ENCODE assay signal across 13 cellular contexts in the genomic region with DNA sequence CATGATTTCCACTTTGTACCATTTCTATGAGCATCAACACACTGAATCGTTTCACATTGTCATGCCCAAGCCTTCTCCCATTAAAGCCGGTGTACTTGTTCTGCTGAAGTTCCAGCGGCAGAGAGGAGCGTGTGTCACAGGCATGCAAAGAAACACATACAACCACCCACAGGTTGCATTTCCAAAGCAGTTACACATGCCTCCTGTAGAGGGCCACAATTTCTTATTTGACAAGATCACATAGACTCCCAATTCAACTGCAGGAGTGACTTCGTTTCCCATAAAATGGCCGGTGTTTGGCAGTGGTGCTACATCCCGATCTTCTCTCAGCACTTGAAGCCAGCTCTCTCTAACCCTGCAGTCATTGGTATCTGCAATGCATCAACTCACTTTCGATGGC.
DNase-seq lines count a peak whose midpoint lies in the region; ATAC-seq and TF ChIP-seq lines count a peak whose summit lies in the region.
"Had no signal": no experiment of that assay in that cellular context is flagged by ENCODE, and none has a peak within 500 bp of the region (broad histone marks: within the 10 kb centered on the region; RNA-seq: fewer than 3 reads in every experiment).

No MANE protein-coding gene starts in this region.

- H3K27ac Mint-ChIP-seq in mesothelial cell of epicardium = no peak overlapping the region
- H3K27ac Mint-ChIP-seq in stimulated activated effector memory CD8-positive, alpha-beta T cell treated with anti-CD3 and anti-CD28 coated beads, Interleukin-12 subunit alpha, Interleukin-12 subunit beta, amount 100 ng/mL, for 72 hours = no peak overlapping the region
- H3K27ac Mint-ChIP-seq: activated naive CD4-positive, alpha-beta T cell treated with anti-CD3 and anti-CD28 coated beads, Interleukin-2, amount 50 U/mL, for 72 hours; IgD-negative memory B cell had no signal

- H3K27me3 Mint-ChIP-seq in mesothelial cell of epicardium (ENCODE audit: low read depth) = no peaks in the 10 kb centered on the region
- H3K27me3 Mint-ChIP-seq: IgD-negative memory B cell had no signal

- no peaks in the 10 kb centered on the region for H3K9me3 ChIP-seq in RWPE2 (ENCODE audit: severe bottlenecking)
- H3K9me3 ChIP-seq: colonic mucosa, right lobe of liver, thyroid gland had no signal

- no peaks in the 10 kb centered on the region for H3K36me3 ChIP-seq in RWPE2 (ENCODE audit: low read depth)
- H3K36me3 ChIP-seq: colonic mucosa, right lobe of liver, thyroid gland had no signal

- H3K27me3 ChIP-seq in RWPE2 (ENCODE audit: insufficient read depth, poor library complexity, severe bottlenecking) = no peaks in the 10 kb centered on the region
- H3K27me3 ChIP-seq: colonic mucosa, right lobe of liver, thyroid gland had no signal

- ATAC-seq in RWPE2 (ENCODE audit: low read depth) (no peak), GM21447 (IDR thresholded peaks at IDR 0.05; ENCODE audit: unreplicated experiment) (no peak)
- ATAC-seq in stimulated activated effector memory CD8-positive, alpha-beta T cell treated with anti-CD3 and anti-CD28 coated beads, Interleukin-12 subunit alpha, Interleukin-12 subunit beta, amount 100 ng/mL, for 72 hours = no peak
- ATAC-seq: activated naive CD4-positive, alpha-beta T cell treated with anti-CD3 and anti-CD28 coated beads, Interleukin-2, amount 50 U/mL, for 72 hours; right lobe of liver had no signal

- no peak overlapping the region for H3K4me3 ChIP-seq in RWPE2 (ENCODE audit: severe bottlenecking)
- H3K4me3 ChIP-seq: colonic mucosa, right lobe of liver, thyroid gland had no signal

- no peaks in the 10 kb centered on the region for H3K4me1 Mint-ChIP-seq in mesothelial cell of epicardium
- no peaks in the 10 kb centered on the region for H3K4me1 Mint-ChIP-seq in stimulated activated effector memory CD8-positive, alpha-beta T cell treated with anti-CD3 and anti-CD28 coated beads, Interleukin-12 subunit alpha, Interleukin-12 subunit beta, amount 100 ng/mL, for 72 hours
- H3K4me1 Mint-ChIP-seq: IgD-negative memory B cell had no signal

- DNase-seq in G401 (ENCODE audit: low spot score) (peak; percentile 0), M059J (ENCODE audit: low read depth) (peak; percentile 0), RWPE2 (ENCODE audit: low spot score) (no peak), mesothelial cell of epicardium (ENCODE audit: low spot score in 2 of 2, unreplicated experiment in 2 of 2) (no peak), glomerular visceral epithelial cell (ENCODE audit: extremely low spot score) (no peak)
- no peak for DNase-seq in stimulated activated effector memory CD8-positive, alpha-beta T cell treated with anti-CD3 and anti-CD28 coated beads, Interleukin-12 subunit alpha, Interleukin-12 subunit beta, amount 100 ng/mL, for 72 hours (ENCODE audit: low spot score in 2 of 2)
- DNase-seq: activated CD4-positive, alpha-beta T cell treated with anti-CD3 and anti-CD28 coated beads, Interleukin-2, amount 50 U/mL, for 4 hours; colonic mucosa; right lobe of liver; thyroid gland had no signal

- no peaks in the 10 kb centered on the region for H3K36me3 Mint-ChIP-seq in mesothelial cell of epicardium
- no peaks in the 10 kb centered on the region for H3K36me3 Mint-ChIP-seq in stimulated activated effector memory CD8-positive, alpha-beta T cell treated with anti-CD3 and anti-CD28 coated beads, Interleukin-12 subunit alpha, Interleukin-12 subunit beta, amount 100 ng/mL, for 72 hours
- H3K36me3 Mint-ChIP-seq: activated naive CD4-positive, alpha-beta T cell treated with anti-CD3 and anti-CD28 coated beads, Interleukin-2, amount 50 U/mL, for 72 hours; IgD-negative memory B cell had no signal

- peaks cover 19% of the 10 kb centered on the region for H3K9me3 Mint-ChIP-seq in mesothelial cell of epicardium
- peaks cover 11% of the 10 kb centered on the region for H3K9me3 Mint-ChIP-seq in stimulated activated effector memory CD8-positive, alpha-beta T cell treated with anti-CD3 and anti-CD28 coated beads, Interleukin-12 subunit alpha, Interleukin-12 subunit beta, amount 100 ng/mL, for 72 hours

- in situ Hi-C loops in G401 (cut with HindIII; ENCODE audit: low sequenced_read_pairs) = no loop called here

- TF ChIP-seq CTCF in RWPE2 (IDR thresholded peaks at IDR 0.05; ENCODE audit: poor library complexity, severe bottlenecking) (peak; percentile 9), mesothelial cell of epicardium (IDR thresholded peaks at IDR 0.05; ENCODE audit: unreplicated experiment) (peak; percentile 23)

- H3K4me1 ChIP-seq in RWPE2 (ENCODE audit: insufficient read depth, poor library complexity, severe bottlenecking) = no peaks in the 10 kb centered on the region
- H3K4me1 ChIP-seq: colonic mucosa, right lobe of liver, thyroid gland had no signal

- no peak overlapping the region for H3K4me3 Mint-ChIP-seq in mesothelial cell of epicardium
- H3K4me3 Mint-ChIP-seq in stimulated activated effector memory CD8-positive, alpha-beta T cell treated with anti-CD3 and anti-CD28 coated beads, Interleukin-12 subunit alpha, Interleukin-12 subunit beta, amount 100 ng/mL, for 72 hours = no peak overlapping the region
- H3K4me3 Mint-ChIP-seq: IgD-negative memory B cell had no signal

- H3K27ac ChIP-seq in RWPE2 (ENCODE audit: poor library complexity, severe bottlenecking) = no peak overlapping the region
- H3K27ac ChIP-seq: colonic mucosa, right lobe of liver, thyroid gland had no signal

Comparison
In these comparisons a context has a peak if more than half of its experiments do, and no peak if none do; other contexts are left out.
1. DNase-seq: peak in G401 (single experiment) and M059J (single experiment); none in RWPE2 (single experiment), mesothelial cell of epicardium (0 of 2), stimulated activated effector memory CD8-positive, alpha-beta T cell treated with anti-CD3 and anti-CD28 coated beads, Interleukin-12 subunit alpha, Interleukin-12 subunit beta, amount 100 ng/mL, for 72 hours (0 of 2) and glomerular visceral epithelial cell (single experiment).